ENCODE assay signal across 19 cellular contexts in genomic region chr19:56917998-56918397, GRCh38.
"Had no signal": no experiment of that assay in that cellular context is flagged by ENCODE, and none has a peak within 500 bp of the region (broad histone marks: within the 10 kb centered on the region; RNA-seq: fewer than 3 reads in every experiment).

No MANE protein-coding gene starts in this region.

- H3K4me3 ChIP-seq: body of pancreas, cardiac muscle cell, gastrocnemius medialis, heart right ventricle, tibial nerve, uterus had no signal

- H3K27ac Mint-ChIP-seq: activated CD4-positive, alpha-beta memory T cell treated with anti-CD3 and anti-CD28 coated beads, Interleukin-2, amount 10 ng/mL, durations not matched to agents 7 days and 5 days; activated CD4-positive, alpha-beta T cell treated with anti-CD3 and anti-CD28 coated beads, Interleukin-2, amount 10 ng/mL, durations not matched to agents 24 days and 14 days; activated naive CD8-positive, alpha-beta T cell treated with anti-CD3 and anti-CD28 coated beads, Interleukin-2, amount 50 U/mL, for 24 hours; naive B cell; stimulated activated naive CD8-positive, alpha-beta T cell treated with anti-CD3 and anti-CD28 coated beads, Interleukin-15, Interleukin-2, amounts not matched to agents 100 ng/mL and 50 ng/mL, for 24 hours had no signal

- H3K36me3 ChIP-seq: cardiac muscle cell, gastrocnemius medialis, heart right ventricle, tibial nerve, uterus had no signal

- H3K4me1 ChIP-seq: body of pancreas, gastrocnemius medialis, heart right ventricle, tibial nerve, uterus had no signal

- H3K27me3 ChIP-seq: body of pancreas, cardiac muscle cell, gastrocnemius medialis, tibial nerve, uterus had no signal

- H3K4me3 Mint-ChIP-seq: activated CD4-positive, alpha-beta memory T cell treated with anti-CD3 and anti-CD28 coated beads, Interleukin-2, amount 10 ng/mL, durations not matched to agents 7 days and 5 days; activated CD4-positive, alpha-beta T cell treated with anti-CD3 and anti-CD28 coated beads, Interleukin-2, amount 10 ng/mL, durations not matched to agents 24 days and 14 days; activated naive CD8-positive, alpha-beta T cell treated with anti-CD3 and anti-CD28 coated beads, Interleukin-2, amount 50 U/mL, for 24 hours; naive B cell; stimulated activated naive CD8-positive, alpha-beta T cell treated with anti-CD3 and anti-CD28 coated beads, Interleukin-15, Interleukin-2, amounts not matched to agents 100 ng/mL and 50 ng/mL, for 24 hours had no signal

- H3K27me3 Mint-ChIP-seq: activated CD4-positive, alpha-beta memory T cell treated with anti-CD3 and anti-CD28 coated beads, Interleukin-2, amount 10 ng/mL, durations not matched to agents 7 days and 5 days; activated CD4-positive, alpha-beta T cell treated with anti-CD3 and anti-CD28 coated beads, Interleukin-2, amount 10 ng/mL, durations not matched to agents 24 days and 14 days; activated naive CD8-positive, alpha-beta T cell treated with anti-CD3 and anti-CD28 coated beads, Interleukin-2, amount 50 U/mL, for 24 hours; stimulated activated naive CD8-positive, alpha-beta T cell treated with anti-CD3 and anti-CD28 coated beads, Interleukin-15, Interleukin-2, amounts not matched to agents 100 ng/mL and 50 ng/mL, for 24 hours had no signal

- H3K4me1 Mint-ChIP-seq: activated CD4-positive, alpha-beta memory T cell treated with anti-CD3 and anti-CD28 coated beads, Interleukin-2, amount 10 ng/mL, durations not matched to agents 7 days and 5 days; activated CD4-positive, alpha-beta T cell treated with anti-CD3 and anti-CD28 coated beads, Interleukin-2, amount 10 ng/mL, durations not matched to agents 24 days and 14 days; activated naive CD8-positive, alpha-beta T cell treated with anti-CD3 and anti-CD28 coated beads, Interleukin-2, amount 50 U/mL, for 24 hours; naive B cell had no signal

- DNase-seq: activated CD4-positive, alpha-beta memory T cell treated with anti-CD3 and anti-CD28 coated beads, Interleukin-2, amount 10 ng/mL, durations not matched to agents 7 days and 5 days; activated CD4-positive, alpha-beta T cell treated with anti-CD3 and anti-CD28 coated beads, Interleukin-2, amount 10 ng/mL, durations not matched to agents 24 days and 14 days; activated effector memory CD4-positive, alpha-beta T cell treated with anti-CD3 and anti-CD28 coated beads, Interleukin-2, amount 50 U/mL, for 16 hours; activated naive CD4-positive, alpha-beta T cell treated with anti-CD3 and anti-CD28 coated beads, Interleukin-2, amount 50 U/mL, for 16 hours; activated naive CD8-positive, alpha-beta T cell treated with anti-CD3 and anti-CD28 coated beads, Interleukin-2, amount 50 U/mL, for 24 hours; activated T-cell treated with anti-CD3 and anti-CD28 coated beads for 4 hours; body of pancreas; effector CD8-positive, alpha-beta T cell; gastrocnemius medialis; heart right ventricle; left colon; mesenchymal stem cell; naive B cell; occipital lobe; stimulated activated CD4-positive, alpha-beta T cell treated with anti-CD3 and anti-CD28 coated beads, Interleukin-4, amount 100 ng/mL, for 24 hours; uterus had no signal

- H3K27ac ChIP-seq: body of pancreas, cardiac muscle cell, gastrocnemius medialis, heart right ventricle, tibial nerve, uterus had no signal

- H3K9me3 ChIP-seq: body of pancreas, gastrocnemius medialis, uterus had no signal

- H3K36me3 Mint-ChIP-seq: naive B cell had no signal
